23 cellular contexts compared by ENCODE assay signal in the genomic region with DNA sequence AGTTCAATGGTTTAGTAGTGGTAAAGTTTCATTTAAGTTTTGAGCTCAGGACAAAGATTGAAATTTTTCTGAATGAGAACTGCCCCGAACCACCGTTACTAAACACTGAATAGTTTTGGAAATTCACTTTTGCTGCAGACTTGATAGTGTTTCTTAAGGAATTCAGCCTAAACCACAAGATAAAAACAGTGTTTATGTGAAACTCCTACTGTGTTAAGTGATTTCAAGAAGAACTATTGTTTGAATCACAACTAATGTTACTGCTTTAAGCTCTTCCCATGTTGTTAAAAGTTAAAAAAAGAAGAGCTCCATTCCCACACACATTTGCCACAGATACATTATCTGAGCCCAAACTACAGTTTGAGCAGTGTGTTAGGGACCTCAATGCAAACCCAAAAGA.
"Had no signal": no experiment of that assay in that cellular context is flagged by ENCODE, and none has a peak within 500 bp of the region (broad histone marks: within the 10 kb centered on the region; RNA-seq: fewer than 3 reads in every experiment).

No MANE protein-coding gene starts in this region.

- H3K27ac ChIP-seq: colonic mucosa, left lung, pancreas, psoas muscle, spleen, suprapubic skin, tibial artery, upper lobe of right lung, VCaP had no signal

- H3K9me3 ChIP-seq: colonic mucosa, left lung, mucosa of descending colon, pancreas, psoas muscle, spleen, suprapubic skin, tibial artery, upper lobe of right lung had no signal

- ATAC-seq: left lung, mucosa of descending colon, pancreas, psoas muscle, upper lobe of right lung had no signal

- DNase-seq: activated CD4-positive, alpha-beta T cell treated with anti-CD3 and anti-CD28 coated beads for 4 hours; activated CD4-positive, alpha-beta T cell treated with anti-CD3 and anti-CD28 coated beads, Interleukin-2, amount 50 U/mL, for 4 hours; activated CD8-positive, alpha-beta memory T cell treated with anti-CD3 and anti-CD28 coated beads for 24 hours; activated effector memory CD4-positive, alpha-beta T cell treated with anti-CD3 and anti-CD28 coated beads, Interleukin-2, amount 50 U/mL, for 16 hours; activated naive CD4-positive, alpha-beta T cell treated with anti-CD3 and anti-CD28 coated beads for 36 hours; activated naive CD8-positive, alpha-beta T cell treated with anti-CD3 and anti-CD28 coated beads for 36 hours; amniotic stem cell; colonic mucosa; effector CD8-positive, alpha-beta T cell; erythroblast; left lung; mucosa of descending colon; pancreas; psoas muscle; spleen; stimulated activated naive CD4-positive, alpha-beta T cell; SW 1271; T-helper 9 cell; tibial artery; upper lobe of right lung had no signal

- H3K4me3 ChIP-seq: colonic mucosa, left lung, lung, mucosa of descending colon, pancreas, psoas muscle, spleen, suprapubic skin, tibial artery, upper lobe of right lung had no signal

- H3K4me1 ChIP-seq: colonic mucosa, pancreas had no signal

- H3K27me3 ChIP-seq: colonic mucosa, pancreas, suprapubic skin, tibial artery, upper lobe of right lung had no signal

- H3K36me3 ChIP-seq: colonic mucosa, left lung, pancreas, spleen, suprapubic skin, tibial artery, upper lobe of right lung had no signal
